ENCODE assay signal across 23 cellular contexts in genomic region chr1:59100975-59101374, GRCh38.
A peak's percentile ranks its signal among the peaks of the same experiment; 100 is the strongest.
DNase-seq lines count a peak whose midpoint lies in the region; ATAC-seq and TF ChIP-seq lines count a peak whose summit lies in the region.
"Had no signal": no experiment of that assay in that cellular context is flagged by ENCODE, and none has a peak within 500 bp of the region (broad histone marks: within the 10 kb centered on the region; RNA-seq: fewer than 3 reads in every experiment).

No MANE protein-coding gene starts in this region.

- no peak for TF ChIP-seq CTCF in chondrocyte (IDR thresholded peaks at IDR 0.05)

- H2AFZ ChIP-seq in mesenchymal stem cell (ENCODE audit: low read depth, low read length), result no peak overlapping the region

- no peak overlapping the region for H2BK5ac ChIP-seq in mesenchymal stem cell (ENCODE audit: low read depth, low read length, poor library complexity, severe bottlenecking)

- H2BK15ac ChIP-seq in mesenchymal stem cell (ENCODE audit: low read depth, poor library complexity, severe bottlenecking), result no peak overlapping the region

- H3K9ac ChIP-seq in mesenchymal stem cell (ENCODE audit: low read length), result no peak overlapping the region
- H3K9ac ChIP-seq: BLaER1 treated with 17β-estradiol and CSF1 and Interleukin-3, amounts not matched to agents 10 nM and 100 nM had no signal

- no peak overlapping the region for H3K27ac ChIP-seq in mesenchymal stem cell (ENCODE audit: low read length, poor library complexity, severe bottlenecking)
- H3K27ac ChIP-seq: A549; BLaER1 treated with 17β-estradiol and CSF1 and Interleukin-3, amounts not matched to agents 10 nM and 100 nM had no signal

- peak overlapping the region in 1 of 2 experiments; percentile 12 for H3K4ac ChIP-seq in mesenchymal stem cell (ENCODE audit: low read depth in 1 of 2, low read length in 2 of 2)

- no peaks in the 10 kb centered on the region for H3K36me3 ChIP-seq in mesenchymal stem cell (ENCODE audit: control insufficient read depth in 1 of 2, insufficient read depth in 2 of 2, low read depth in 1 of 2, low read length in 2 of 2)
- H3K36me3 ChIP-seq: BLaER1 treated with 17β-estradiol and CSF1 and Interleukin-3, amounts not matched to agents 10 nM and 100 nM had no signal

- no peaks in the 10 kb centered on the region for H3K36me3 Mint-ChIP-seq in chondrocyte (ENCODE audit: low read depth)
- H3K36me3 Mint-ChIP-seq: activated CD4-positive, alpha-beta memory T cell treated with anti-CD3 and anti-CD28 coated beads for 36 hours had no signal

- no peak overlapping the region for H3K4me3 ChIP-seq in Jurkat, Clone E6-1 (ENCODE audit: low read length)
- H3K4me3 ChIP-seq in mesenchymal stem cell (ENCODE audit: insufficient read depth in 1 of 2, low read depth in 1 of 2, low read length in 2 of 2), result no peak overlapping the region
- H3K4me3 ChIP-seq: A549; BLaER1 treated with 17β-estradiol and CSF1 and Interleukin-3, amounts not matched to agents 10 nM and 100 nM had no signal

- peak overlapping the region; percentile 32 for H3K27ac Mint-ChIP-seq in chondrocyte (ENCODE audit: unreplicated experiment)
- H3K27ac Mint-ChIP-seq: activated B cell treated with CpG ODN at 0.5 μM for 24 hours; activated CD4-positive, alpha-beta memory T cell treated with anti-CD3 and anti-CD28 coated beads for 36 hours; naive thymus-derived CD4-positive, alpha-beta T cell had no signal

- H3K27me3 Mint-ChIP-seq in chondrocyte (ENCODE audit: low read depth), result no peaks in the 10 kb centered on the region
- H3K27me3 Mint-ChIP-seq: activated B cell treated with CpG ODN at 0.5 μM for 24 hours; activated CD4-positive, alpha-beta memory T cell treated with anti-CD3 and anti-CD28 coated beads for 36 hours had no signal

- H3K18ac ChIP-seq in mesenchymal stem cell (ENCODE audit: low read depth in 1 of 2, low read length in 2 of 2), result no peak overlapping the region

- peak overlapping the region; percentile 49 for H2AK5ac ChIP-seq in mesenchymal stem cell (ENCODE audit: low read length, severe bottlenecking)

- no peak for ATAC-seq in HG02840 (IDR thresholded peaks at IDR 0.05; ENCODE audit: low FRiP score, unreplicated experiment)
- ATAC-seq: A549; naive thymus-derived CD4-positive, alpha-beta T cell; right cardiac atrium had no signal

- H3K4me3 Mint-ChIP-seq in chondrocyte (ENCODE audit: unreplicated experiment), result no peak overlapping the region
- H3K4me3 Mint-ChIP-seq: activated B cell treated with CpG ODN at 0.5 μM for 24 hours; activated CD4-positive, alpha-beta memory T cell treated with anti-CD3 and anti-CD28 coated beads for 36 hours; naive thymus-derived CD4-positive, alpha-beta T cell had no signal

- H3K4me1 Mint-ChIP-seq in chondrocyte (ENCODE audit: low read depth), result peaks cover 9% of the 10 kb centered on the region
- H3K4me1 Mint-ChIP-seq: naive thymus-derived CD4-positive, alpha-beta T cell had no signal

- no peak overlapping the region for H4K91ac ChIP-seq in mesenchymal stem cell (ENCODE audit: low read length)

- no peaks in the 10 kb centered on the region for H3K4me1 ChIP-seq in mesenchymal stem cell (ENCODE audit: control insufficient read depth, insufficient read depth, low read depth, low read length)
- H3K4me1 ChIP-seq: A549 had no signal

- H3K9me3 ChIP-seq in mesenchymal stem cell (ENCODE audit: control insufficient read depth, low read length), result peaks cover 5% of the 10 kb centered on the region
- H3K9me3 ChIP-seq: A549 had no signal

- peak overlapping the region in 1 of 2 experiments; percentile 24 for H2BK12ac ChIP-seq in mesenchymal stem cell (ENCODE audit: low read length in 2 of 2)

- no peaks in the 10 kb centered on the region for H3K79me1 ChIP-seq in mesenchymal stem cell (replicated peaks; ENCODE audit: low read length, poor library complexity, severe bottlenecking)

- peaks cover 3% of the 10 kb centered on the region for H3K9me3 Mint-ChIP-seq in chondrocyte (ENCODE audit: low read depth)
- H3K9me3 Mint-ChIP-seq: activated B cell treated with CpG ODN at 0.5 μM for 24 hours had no signal

- WGBS in mesenchymal stem cell, result 90% methylated on average over 1 of the region's 1 CpG

- H4K8ac ChIP-seq in mesenchymal stem cell (ENCODE audit: low read length), result no peak overlapping the region

- no peak overlapping the region for H3K14ac ChIP-seq in mesenchymal stem cell (ENCODE audit: low read length in 2 of 2)

- no peak overlapping the region for H3K23ac ChIP-seq in mesenchymal stem cell (ENCODE audit: low read length in 2 of 2)

- no peaks in the 10 kb centered on the region for H3K27me3 ChIP-seq in mesenchymal stem cell (ENCODE audit: control insufficient read depth in 1 of 2, insufficient read depth in 1 of 2, low read length in 2 of 2)
- H3K27me3 ChIP-seq: BLaER1 treated with 17β-estradiol and CSF1 and Interleukin-3, amounts not matched to agents 10 nM and 100 nM had no signal

- peak; percentile 48 for DNase-seq in AG08395 (ENCODE audit: low spot score)
- DNase-seq in Jurkat, Clone E6-1 (ENCODE audit: low read depth, low spot score), result peak; percentile 15
- DNase-seq in chondrocyte (ENCODE audit: low spot score), result no peak
- DNase-seq in mesenchymal stem cell, result peak; percentile 30
- DNase-seq in CD1c-positive myeloid dendritic cell (ENCODE audit: extremely low spot score), result no peak
- no peak for DNase-seq in NCI-H1092 treated with DMSO at 0.1 percent for 48 hours (lab: John Stamatoyannopoulos, UW)
- DNase-seq in activated naive CD4-positive, alpha-beta T cell (lab: John Stamatoyannopoulos, UW), result no peak
- DNase-seq: activated B cell treated with CpG ODN at 0.5 μM for 24 hours; activated CD4-positive, alpha-beta memory T cell treated with anti-CD3 and anti-CD28 coated beads for 36 hours; activated gamma-delta T cell treated with Interleukin-2 at 50 U/mL for 16 hours; activated T-cell treated with anti-CD3 and anti-CD28 coated beads for 4 hours; central memory CD4-positive, alpha-beta T cell; erythroblast; glutamatergic neuron; mammary epithelial cell; naive thymus-derived CD4-positive, alpha-beta T cell; NCI-H1417; NCI-H524; right cardiac atrium; T-helper 9 cell had no signal

- H3K4me2 ChIP-seq in mesenchymal stem cell (ENCODE audit: low read length, poor library complexity, severe bottlenecking), result no peak overlapping the region
- H3K4me2 ChIP-seq: A549; BLaER1 treated with 17β-estradiol and CSF1 and Interleukin-3, amounts not matched to agents 10 nM and 100 nM had no signal

- H2BK120ac ChIP-seq in mesenchymal stem cell (ENCODE audit: low read depth, low read length), result no peak overlapping the region

Comparison
In these comparisons a context has a peak if more than half of its experiments do, and no peak if none do; other contexts are left out.
1. DNase-seq: peak in AG08395 (single experiment), Jurkat, Clone E6-1 (single experiment) and mesenchymal stem cell (single experiment); none in chondrocyte (single experiment), CD1c-positive myeloid dendritic cell (single experiment), NCI-H1092 treated with DMSO at 0.1 percent for 48 hours (single experiment) and activated naive CD4-positive, alpha-beta T cell (0 of 4).